In genomic region chr12:116059901-116060300, GRCh38 we compare ENCODE assay signal across 1 cellular context.
TF ChIP-seq lines count a peak whose summit lies in the region.

No MANE protein-coding gene starts in this region.

TF ChIP-seq in GM12878, 131 proteins besides CTCF, POLR2A, EP300 and RAD21 (continued from another document):
- TF ChIP-seq E2F8 (IDR thresholded peaks at IDR 0.05; ENCODE audit: low read depth, partially characterized antibody): no peak
TF ChIP-seq in GM12878: peak in this region for 0.
